15 cellular contexts compared by ENCODE assay signal in genomic region chr7:154960063-154960790, GRCh38. TPM values are rescaled to one million over a fixed set of nuclear protein-coding genes. Genes with fewer than 3 reads are reported as not detected.
A peak's percentile ranks its signal among the peaks of the same experiment; 100 is the strongest.
DNase-seq lines count a peak whose midpoint lies in the region; ATAC-seq, FAIRE-seq and TF ChIP-seq lines count a peak whose summit lies in the region.
"Had no signal": no experiment of that assay in that cellular context is flagged by ENCODE, and none has a peak within 500 bp of the region (broad histone marks: within the 10 kb centered on the region; RNA-seq: fewer than 3 reads in every experiment).

No MANE protein-coding gene starts in this region.

- H3K27ac Mint-ChIP-seq in T-cell (peak overlapping the region; percentile 45 to 71), nephron progenitor cell (peak overlapping the region; percentile 30), natural killer cell (no peak overlapping the region)

- DNase-seq in EL (peak; percentile 11), T-cell (no peak), frontal cortex (ENCODE audit: low spot score in 2 of 2) (peak; percentile 24 to 27), nephron progenitor cell (no peak), natural killer cell (no peak)
- DNase-seq: AML-193, glutamatergic neuron, KBM-7, kidney, NCI-H1417 treated with DMSO at 0.1 percent for 48 hours had no signal

- POLR2A ChIA-PET in T-cell (lab: Charles Lee) = no interaction called here

- TF ChIP-seq CTCF in nephron progenitor cell (IDR thresholded peaks at IDR 0.05) (no peak), natural killer cell (IDR thresholded peaks at IDR 0.05) (no peak)

- H3K4me3 Mint-ChIP-seq in T-cell = no peak overlapping the region
- no peak overlapping the region for H3K4me3 Mint-ChIP-seq in nephron progenitor cell
- no peak overlapping the region for H3K4me3 Mint-ChIP-seq in natural killer cell

- peaks cover 54% of the 10 kb centered on the region for H3K36me3 Mint-ChIP-seq in T-cell
- H3K36me3 Mint-ChIP-seq in nephron progenitor cell (ENCODE audit: low read depth) = peaks cover 99% of the 10 kb centered on the region
- peaks cover 6% of the 10 kb centered on the region for H3K36me3 Mint-ChIP-seq in natural killer cell

- ATAC-seq in T-cell (replicated peaks in 1 of 4) (no peak), GM18909 (IDR thresholded peaks at IDR 0.05; ENCODE audit: poor library complexity, unreplicated experiment) (no peak), natural killer cell (no peak), HG02884 (IDR thresholded peaks at IDR 0.05; ENCODE audit: unreplicated experiment) (no peak), GM18870 (IDR thresholded peaks at IDR 0.05; ENCODE audit: unreplicated experiment) (no peak)
- ATAC-seq: Right ventricle myocardium inferior had no signal

- H3K27me3 Mint-ChIP-seq in T-cell (no peaks in the 10 kb centered on the region), nephron progenitor cell (ENCODE audit: low read depth, poor library complexity) (no peaks in the 10 kb centered on the region), natural killer cell (ENCODE audit: low read depth in 2 of 2) (no peaks in the 10 kb centered on the region)

- intact Hi-C loops in natural killer cell (cut with micrococcal nuclease) = no loop called here

- FAIRE-seq in frontal cortex (lab: Jason Lieb, UNC) = no peak
- FAIRE-seq: colon, kidney had no signal

- CTCF ChIA-PET in T-cell (lab: Charles Lee) = interaction anchor here in 1 of 2 donors (0.6 kb wide), 1 partner anchor 764 kb away, joined by 3 read pairs; no protein-coding TSS in a partner anchor

- H3K9me3 Mint-ChIP-seq in T-cell (no peaks in the 10 kb centered on the region), nephron progenitor cell (no peaks in the 10 kb centered on the region), natural killer cell (no peaks in the 10 kb centered on the region)

- no peaks in the 10 kb centered on the region for H3K4me1 Mint-ChIP-seq in T-cell
- no peaks in the 10 kb centered on the region for H3K4me1 Mint-ChIP-seq in nephron progenitor cell
- H3K4me1 Mint-ChIP-seq in natural killer cell = no peaks in the 10 kb centered on the region

RNA-seq across cellular contexts. Expression of gene PAXIP1, which starts 42.7 kb away (rescaled TPM):
- total RNA-seq in T-cell (10 to 100 TPM; 10.1 to 12.6 (median 12.3) TPM), frontal cortex (11.0 TPM), natural killer cell (10 to 100 TPM in 2 of 3 donors, 1 to 10 TPM in 1; 8.7 to 13.8 (median 11.2) TPM)

Comparison
In these comparisons a context has a peak if more than half of its experiments do, and no peak if none do; other contexts are left out.
1. DNase-seq: peak in EL (single experiment) and frontal cortex (2 of 2); none in T-cell (0 of 34), nephron progenitor cell (single experiment) and natural killer cell (single experiment).
2. H3K27ac Mint-ChIP-seq: peak in T-cell (2 of 2) and nephron progenitor cell (single experiment); none in natural killer cell (0 of 2).